ENCODE assay signal across 14 cellular contexts in genomic region chr18:4639628-4640310, GRCh38.
DNase-seq lines count a peak whose midpoint lies in the region; ATAC-seq and TF ChIP-seq lines count a peak whose summit lies in the region.
"Had no signal": no experiment of that assay in that cellular context is flagged by ENCODE, and none has a peak within 500 bp of the region (broad histone marks: within the 10 kb centered on the region; RNA-seq: fewer than 3 reads in every experiment).

No MANE protein-coding gene starts in this region.

- peak overlapping the region; percentile 3 for H3K4me3 Mint-ChIP-seq in glutamatergic neuron (ENCODE audit: unreplicated experiment)

- peak; percentile 88 for ATAC-seq in GM18868 (IDR thresholded peaks at IDR 0.05; ENCODE audit: unreplicated experiment)
- ATAC-seq in GM21723 (IDR thresholded peaks at IDR 0.05; ENCODE audit: unreplicated experiment): peak; percentile 75
- peak; percentile 86 for ATAC-seq in HG03196 (IDR thresholded peaks at IDR 0.05; ENCODE audit: unreplicated experiment)
- ATAC-seq: sciatic nerve had no signal

- H3K36me3 Mint-ChIP-seq in glutamatergic neuron (ENCODE audit: unreplicated experiment): no peaks in the 10 kb centered on the region

- DNase-seq in glutamatergic neuron: no peak
- DNase-seq in pons (ENCODE audit: low spot score): no peak
- no peak for DNase-seq in substantia nigra (lab: John Stamatoyannopoulos, UW)
- no peak for DNase-seq in cerebellar cortex (ENCODE audit: low spot score)
- DNase-seq in NCI-H82 (lab: John Stamatoyannopoulos, UW): no peak
- DNase-seq: activated gamma-delta T cell, DMS79, NCI-H1092 treated with DMSO at 0.1 percent for 48 hours, PC-9 had no signal

- no peaks in the 10 kb centered on the region for H3K9me3 Mint-ChIP-seq in glutamatergic neuron (ENCODE audit: unreplicated experiment)

- no peak overlapping the region for H3K27ac ChIP-seq in substantia nigra (ENCODE audit: low read depth, low read length, poor library complexity, severe bottlenecking)
- H3K27ac ChIP-seq: PC-9, VCaP had no signal

- TF ChIP-seq CTCF in glutamatergic neuron (IDR thresholded peaks at IDR 0.05; ENCODE audit: partially characterized antibody, unreplicated experiment): no peak

- H3K27ac Mint-ChIP-seq in glutamatergic neuron (ENCODE audit: unreplicated experiment): peak overlapping the region; percentile 40

- peaks cover 30% of the 10 kb centered on the region for H3K4me1 Mint-ChIP-seq in glutamatergic neuron (ENCODE audit: low read depth, unreplicated experiment)

- H3K27me3 Mint-ChIP-seq in glutamatergic neuron (ENCODE audit: unreplicated experiment): no peaks in the 10 kb centered on the region
